Comparison of ENCODE assay signal across 13 cellular contexts in genomic region chr10:45003432-45004000, GRCh38.
"Had no signal": no experiment of that assay in that cellular context is flagged by ENCODE, and none has a peak within 500 bp of the region (broad histone marks: within the 10 kb centered on the region; RNA-seq: fewer than 3 reads in every experiment).

No MANE protein-coding gene starts in this region.

- H3K27ac ChIP-seq: adrenal gland had no signal

- ATAC-seq: right cardiac atrium, WTC11 had no signal

- H3K4me3 ChIP-seq: adrenal gland, smooth muscle cell, transverse colon had no signal

- H3K27me3 ChIP-seq: adrenal gland, transverse colon had no signal

- H3K9me3 Mint-ChIP-seq: dendritic cell treated with granulocyte-macrophage colony-stimulating factor and Interleukin-4, amounts not matched to agents 40 ng/mL and 50 ng/mL, for 4 days; mesothelial cell of epicardium had no signal

- H3K27me3 Mint-ChIP-seq: dendritic cell treated with granulocyte-macrophage colony-stimulating factor and Interleukin-4, amounts not matched to agents 40 ng/mL and 50 ng/mL, for 4 days had no signal

- H3K4me3 Mint-ChIP-seq: activated naive CD4-positive, alpha-beta T cell treated with anti-CD3 and anti-CD28 coated beads for 36 hours; dendritic cell treated with granulocyte-macrophage colony-stimulating factor and Interleukin-4, amounts not matched to agents 40 ng/mL and 50 ng/mL, for 4 days had no signal

- H3K27ac Mint-ChIP-seq: activated naive CD4-positive, alpha-beta T cell treated with anti-CD3 and anti-CD28 coated beads for 36 hours; dendritic cell treated with granulocyte-macrophage colony-stimulating factor and Interleukin-4, amounts not matched to agents 40 ng/mL and 50 ng/mL, for 4 days; mesothelial cell of epicardium; WTC11 had no signal

- H3K9me3 ChIP-seq: adrenal gland, transverse colon had no signal

- H3K36me3 ChIP-seq: adrenal gland had no signal

- DNase-seq: activated CD4-positive, alpha-beta T cell treated with anti-CD3 and anti-CD28 coated beads, Interleukin-2, amount 50 U/mL, for 4 hours; activated naive CD4-positive, alpha-beta T cell treated with anti-CD3 and anti-CD28 coated beads for 36 hours; adrenal gland; central memory CD4-positive, alpha-beta T cell; hippocampal formation; kidney glomerular epithelial cell; right cardiac atrium; substantia nigra; transverse colon had no signal
